ENCODE assay signal across 1 cellular context in the genomic region with DNA sequence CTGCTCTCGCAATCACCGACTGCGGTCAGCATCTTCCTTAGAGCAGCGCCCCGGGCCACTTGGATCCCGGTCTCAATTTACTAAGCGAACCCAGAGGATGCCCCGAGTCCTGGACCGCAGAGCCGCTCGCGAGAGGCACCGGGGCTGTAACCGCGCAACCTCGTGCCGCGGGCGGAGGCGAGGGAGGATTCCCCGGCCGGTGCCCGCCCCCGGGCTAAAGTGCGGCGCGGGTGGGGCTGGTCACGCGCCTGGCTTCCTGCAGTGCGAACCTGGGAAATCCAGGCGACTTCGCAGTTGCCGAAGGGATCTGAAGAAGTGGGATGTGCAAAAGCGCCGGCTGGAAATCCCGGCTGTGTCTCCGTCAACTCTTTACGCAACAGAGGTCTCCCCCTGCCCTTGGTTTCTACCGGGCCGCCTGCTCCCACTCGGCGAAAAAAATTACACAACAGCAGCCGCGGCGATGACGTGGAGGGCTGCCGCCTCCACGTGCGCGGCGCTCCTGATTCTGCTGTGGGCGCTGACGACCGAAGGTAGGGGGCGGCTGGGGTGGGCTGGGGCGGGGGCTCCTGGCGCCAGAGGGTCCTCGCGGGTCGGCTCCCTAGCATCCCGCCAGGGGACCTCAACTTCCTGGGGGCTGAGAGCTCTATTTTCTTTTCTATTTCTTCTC.
A peak's percentile ranks its signal among the peaks of the same experiment; 100 is the strongest.
TF ChIP-seq lines count a peak whose summit lies in the region.

NCR3LG1 (plus strand) TSS at position 291 of the 667 bp plus-strand sequence; CDS start at position 461, 170 bp downstream.

TF ChIP-seq in HepG2, 621 proteins besides CTCF, POLR2A, EP300 and RAD21 (continued from another document and continues in another):
- TF ChIP-seq, protein P1, sequence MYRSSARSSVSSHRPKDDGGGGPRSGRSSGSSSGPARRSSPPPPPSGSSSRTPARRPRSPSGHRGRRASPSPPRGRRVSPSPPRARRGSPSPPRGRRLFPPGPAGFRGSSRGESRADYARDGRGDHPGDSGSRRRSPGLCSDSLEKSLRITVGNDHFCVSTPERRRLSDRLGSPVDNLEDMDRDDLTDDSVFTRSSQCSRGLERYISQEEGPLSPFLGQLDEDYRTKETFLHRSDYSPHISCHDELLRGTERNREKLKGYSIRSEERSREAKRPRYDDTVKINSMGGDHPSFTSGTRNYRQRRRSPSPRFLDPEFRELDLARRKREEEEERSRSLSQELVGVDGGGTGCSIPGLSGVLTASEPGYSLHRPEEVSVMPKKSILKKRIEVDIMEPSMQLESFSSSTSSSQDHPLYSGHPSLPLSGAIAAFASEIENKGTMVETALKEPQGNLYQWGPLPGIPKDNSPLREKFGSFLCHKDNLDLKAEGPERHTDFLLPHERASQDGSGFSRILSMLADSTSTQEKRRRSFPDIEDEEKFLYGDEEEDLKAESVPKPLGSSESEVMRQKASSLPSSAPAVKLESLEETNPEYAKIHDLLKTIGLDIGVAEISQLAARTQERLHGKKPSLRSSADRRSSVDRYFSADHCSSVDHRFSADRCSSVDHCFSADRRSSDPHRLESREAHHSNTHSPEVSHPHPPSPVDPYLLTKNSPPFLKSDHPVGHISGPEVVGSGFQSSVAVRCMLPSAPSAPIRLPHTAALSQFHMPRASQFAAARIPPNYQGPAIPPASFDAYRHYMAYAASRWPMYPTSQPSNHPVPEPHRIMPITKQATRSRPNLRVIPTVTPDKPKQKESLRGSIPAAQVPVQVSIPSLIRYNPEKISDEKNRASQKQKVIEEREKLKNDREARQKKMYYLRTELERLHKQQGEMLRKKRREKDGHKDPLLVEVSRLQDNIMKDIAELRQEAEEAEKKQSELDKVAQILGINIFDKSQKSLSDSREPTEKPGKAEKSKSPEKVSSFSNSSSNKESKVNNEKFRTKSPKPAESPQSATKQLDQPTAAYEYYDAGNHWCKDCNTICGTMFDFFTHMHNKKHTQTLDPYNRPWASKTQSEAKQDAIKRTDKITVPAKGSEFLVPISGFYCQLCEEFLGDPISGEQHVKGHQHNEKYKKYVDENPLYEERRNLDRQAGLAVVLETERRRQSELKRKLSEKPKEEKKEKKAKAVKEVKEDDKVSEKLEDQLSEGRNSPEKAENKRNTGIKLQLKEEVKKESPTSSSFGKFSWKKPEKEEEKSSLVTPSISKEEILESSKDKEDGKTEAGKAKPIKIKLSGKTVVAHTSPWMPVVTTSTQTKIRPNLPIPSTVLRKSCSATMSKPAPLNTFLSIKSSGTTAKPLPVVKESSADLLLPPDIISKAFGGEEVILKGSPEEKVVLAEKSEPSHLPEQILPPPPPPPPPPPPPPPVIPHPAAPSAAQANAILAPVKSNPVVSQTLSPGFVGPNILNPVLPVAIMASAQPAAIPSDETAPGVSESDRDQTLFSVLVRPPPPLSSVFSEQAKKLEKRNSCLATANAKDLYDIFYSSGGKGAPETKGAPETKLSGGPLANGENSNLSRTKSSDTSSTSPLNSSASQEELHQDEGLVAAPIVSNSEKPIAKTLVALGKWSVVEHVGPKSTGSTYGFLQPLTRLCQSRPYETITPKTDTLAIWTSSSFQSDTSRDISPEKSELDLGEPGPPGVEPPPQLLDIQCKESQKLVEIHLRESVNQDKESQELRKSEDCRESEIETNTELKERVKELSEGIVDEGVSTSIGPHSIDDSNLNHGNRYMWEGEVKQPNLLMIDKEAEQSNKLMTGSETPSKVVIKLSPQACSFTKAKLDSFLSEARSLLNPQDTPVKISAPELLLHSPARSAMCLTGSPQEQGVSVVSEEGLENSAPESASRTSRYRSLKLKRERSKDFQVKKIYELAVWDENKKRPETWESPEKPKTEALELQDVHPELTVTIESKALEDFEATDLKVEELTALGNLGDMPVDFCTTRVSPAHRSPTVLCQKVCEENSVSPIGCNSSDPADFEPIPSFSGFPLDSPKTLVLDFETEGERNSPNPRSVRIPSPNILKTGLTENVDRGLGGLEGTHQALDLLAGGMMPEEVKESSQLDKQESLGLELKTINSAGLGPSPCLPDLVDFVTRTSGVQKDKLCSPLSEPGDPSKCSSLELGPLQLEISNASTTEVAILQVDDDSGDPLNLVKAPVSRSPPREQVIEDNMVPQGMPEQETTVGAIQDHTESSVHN (CRISPR knock-in tag; IDR thresholded peaks at IDR 0.05), result no peak
- TF ChIP-seq ZNF343 (CRISPR knock-in tag; IDR thresholded peaks at IDR 0.05) (no peak), THAP11 (CRISPR knock-in tag; IDR thresholded peaks at IDR 0.05) (peak; percentile 53; the same call in 1 of the 2 replicates), ZNF589 (CRISPR knock-in tag; conservative IDR thresholded peaks at IDR 0.05) (no peak), MATR3 (CRISPR knock-in tag; IDR thresholded peaks at IDR 0.05) (no peak), U2AF1 (optimal IDR thresholded peaks at IDR 0.05; ENCODE audit: low read depth, low read length) (no peak), ZNF329 (CRISPR knock-in tag; IDR thresholded peaks at IDR 0.05; ENCODE audit: low read depth) (no peak), PCBP1 (IDR thresholded peaks at IDR 0.05; ENCODE audit: borderline replicate concordance, low read depth, low read length) (no peak), CHD4 (IDR thresholded peaks at IDR 0.05; ENCODE audit: borderline replicate concordance, low read length) (no peak), ZNF510 (CRISPR knock-in tag; IDR thresholded peaks at IDR 0.05; ENCODE audit: low read depth) (0 out of 2 replicates have a peak, but pooled peaks have one; percentile 38), NFKBIZ (CRISPR knock-in tag; IDR thresholded peaks at IDR 0.05) (0 out of 2 replicates have a peak, but pooled peaks have one; percentile 50), ZC3H4 (CRISPR knock-in tag; IDR thresholded peaks at IDR 0.05; ENCODE audit: borderline replicate concordance) (no peak), ZNF367 (CRISPR knock-in tag; IDR thresholded peaks at IDR 0.05; ENCODE audit: borderline replicate concordance) (no peak), ZNF281 (CRISPR knock-in tag; IDR thresholded peaks at IDR 0.05; ENCODE audit: borderline replicate concordance) (no peak), SNRNP70 (IDR thresholded peaks at IDR 0.05; ENCODE audit: low read depth, low read length) (no peak), CREB1 (IDR thresholded peaks at IDR 0.05) (peak; percentile 76), CREB1 (CRISPR knock-in tag; IDR thresholded peaks at IDR 0.05) (peak; percentile 61), ZBTB40 (IDR thresholded peaks at IDR 0.05) (no peak), ZBTB40 (CRISPR knock-in tag; IDR thresholded peaks at IDR 0.05) (peak; percentile 52; the same call in 1 of the 2 replicates), SP4 (CRISPR knock-in tag; IDR thresholded peaks at IDR 0.05) (no peak), ZNF564 (CRISPR knock-in tag; IDR thresholded peaks at IDR 0.05) (peak; percentile 62; the same call in 1 of the 2 replicates)
- TF ChIP-seq, protein P2, sequence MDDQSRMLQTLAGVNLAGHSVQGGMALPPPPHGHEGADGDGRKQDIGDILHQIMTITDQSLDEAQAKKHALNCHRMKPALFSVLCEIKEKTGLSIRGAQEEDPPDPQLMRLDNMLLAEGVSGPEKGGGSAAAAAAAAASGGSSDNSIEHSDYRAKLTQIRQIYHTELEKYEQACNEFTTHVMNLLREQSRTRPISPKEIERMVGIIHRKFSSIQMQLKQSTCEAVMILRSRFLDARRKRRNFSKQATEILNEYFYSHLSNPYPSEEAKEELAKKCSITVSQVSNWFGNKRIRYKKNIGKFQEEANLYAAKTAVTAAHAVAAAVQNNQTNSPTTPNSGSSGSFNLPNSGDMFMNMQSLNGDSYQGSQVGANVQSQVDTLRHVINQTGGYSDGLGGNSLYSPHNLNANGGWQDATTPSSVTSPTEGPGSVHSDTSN (CRISPR knock-in tag; IDR thresholded peaks at IDR 0.05; ENCODE audit: borderline replicate concordance), result no peak
- TF ChIP-seq, protein P3, sequence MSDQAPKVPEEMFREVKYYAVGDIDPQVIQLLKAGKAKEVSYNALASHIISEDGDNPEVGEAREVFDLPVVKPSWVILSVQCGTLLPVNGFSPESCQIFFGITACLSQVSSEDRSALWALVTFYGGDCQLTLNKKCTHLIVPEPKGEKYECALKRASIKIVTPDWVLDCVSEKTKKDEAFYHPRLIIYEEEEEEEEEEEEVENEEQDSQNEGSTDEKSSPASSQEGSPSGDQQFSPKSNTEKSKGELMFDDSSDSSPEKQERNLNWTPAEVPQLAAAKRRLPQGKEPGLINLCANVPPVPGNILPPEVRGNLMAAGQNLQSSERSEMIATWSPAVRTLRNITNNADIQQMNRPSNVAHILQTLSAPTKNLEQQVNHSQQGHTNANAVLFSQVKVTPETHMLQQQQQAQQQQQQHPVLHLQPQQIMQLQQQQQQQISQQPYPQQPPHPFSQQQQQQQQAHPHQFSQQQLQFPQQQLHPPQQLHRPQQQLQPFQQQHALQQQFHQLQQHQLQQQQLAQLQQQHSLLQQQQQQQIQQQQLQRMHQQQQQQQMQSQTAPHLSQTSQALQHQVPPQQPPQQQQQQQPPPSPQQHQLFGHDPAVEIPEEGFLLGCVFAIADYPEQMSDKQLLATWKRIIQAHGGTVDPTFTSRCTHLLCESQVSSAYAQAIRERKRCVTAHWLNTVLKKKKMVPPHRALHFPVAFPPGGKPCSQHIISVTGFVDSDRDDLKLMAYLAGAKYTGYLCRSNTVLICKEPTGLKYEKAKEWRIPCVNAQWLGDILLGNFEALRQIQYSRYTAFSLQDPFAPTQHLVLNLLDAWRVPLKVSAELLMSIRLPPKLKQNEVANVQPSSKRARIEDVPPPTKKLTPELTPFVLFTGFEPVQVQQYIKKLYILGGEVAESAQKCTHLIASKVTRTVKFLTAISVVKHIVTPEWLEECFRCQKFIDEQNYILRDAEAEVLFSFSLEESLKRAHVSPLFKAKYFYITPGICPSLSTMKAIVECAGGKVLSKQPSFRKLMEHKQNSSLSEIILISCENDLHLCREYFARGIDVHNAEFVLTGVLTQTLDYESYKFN (CRISPR knock-in tag; conservative IDR thresholded peaks at IDR 0.05), result peak; percentile 29; the same call in 1 of the 2 replicates
